Comparison of ENCODE assay signal across 17 cellular contexts in the genomic region with DNA sequence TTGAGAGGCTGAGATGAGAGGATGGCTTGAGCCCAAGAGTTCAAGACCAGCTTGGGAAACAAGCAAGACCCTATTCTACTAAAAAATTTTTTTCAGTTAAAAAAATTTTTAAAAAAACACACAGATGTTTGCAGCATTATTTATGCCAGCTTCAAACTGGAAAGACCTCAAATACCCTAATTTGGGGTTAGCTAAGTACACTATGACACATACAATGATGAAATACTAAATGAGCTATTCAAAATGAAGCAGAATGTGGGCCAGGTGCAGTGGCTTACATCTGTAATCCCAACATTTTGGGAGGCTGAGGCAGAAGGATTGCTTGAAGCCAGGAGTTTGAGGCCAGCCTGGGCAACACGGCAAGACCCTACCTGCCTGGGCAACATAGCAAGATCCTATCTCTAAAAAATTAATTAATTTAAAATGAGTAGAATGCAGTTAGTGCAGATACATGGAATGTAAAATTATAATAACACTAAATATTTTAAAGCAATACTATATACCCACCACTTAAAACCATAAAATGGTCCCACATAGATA.
"Had no signal": no experiment of that assay in that cellular context is flagged by ENCODE, and none has a peak within 500 bp of the region (broad histone marks: within the 10 kb centered on the region; RNA-seq: fewer than 3 reads in every experiment).

No MANE protein-coding gene starts in this region.

- H3K4me2 ChIP-seq: neural progenitor cell had no signal

- H3K27ac ChIP-seq: dorsolateral prefrontal cortex, foreskin keratinocyte, left ventricle myocardium inferior, lower lobe of right lung, neural progenitor cell, ovary, right atrium auricular region, testis, tibial nerve had no signal

- DNase-seq: cortex of kidney; dorsolateral prefrontal cortex; effector CD8-positive, alpha-beta T cell; foreskin keratinocyte; kidney; left cardiac atrium; left ventricle myocardium inferior; lower lobe of right lung; natural killer cell; nucleus accumbens; ovary; stimulated activated CD4-positive, alpha-beta T cell treated with anti-CD3 and anti-CD28 coated beads, Interleukin-4, amount 100 ng/mL, for 1 hour; stimulated activated CD8-positive, alpha-beta memory T cell treated with anti-CD3 and anti-CD28 coated beads, Interleukin-4, amount 100 ng/mL, for 48 hours; testis had no signal

- H3K4me1 ChIP-seq: lower lobe of right lung, neural progenitor cell, testis had no signal

- H3K4me3 ChIP-seq: dorsolateral prefrontal cortex, left ventricle myocardium inferior, lower lobe of right lung, neural progenitor cell, ovary, right atrium auricular region, testis, tibial nerve had no signal

- H3K9me3 ChIP-seq: left ventricle myocardium inferior, lower lobe of right lung, ovary, right atrium auricular region, testis, tibial nerve had no signal

- H3K9ac ChIP-seq: neural progenitor cell had no signal

- H3K36me3 ChIP-seq: left ventricle myocardium inferior, lower lobe of right lung, neural progenitor cell, ovary, right atrium auricular region, tibial nerve had no signal

- H2AFZ ChIP-seq: neural progenitor cell had no signal

- H3K27me3 ChIP-seq: dorsolateral prefrontal cortex, foreskin keratinocyte, neural progenitor cell, ovary, right atrium auricular region, testis, tibial nerve had no signal
